Comparison of ENCODE assay signal across 12 cellular contexts in the genomic region with DNA sequence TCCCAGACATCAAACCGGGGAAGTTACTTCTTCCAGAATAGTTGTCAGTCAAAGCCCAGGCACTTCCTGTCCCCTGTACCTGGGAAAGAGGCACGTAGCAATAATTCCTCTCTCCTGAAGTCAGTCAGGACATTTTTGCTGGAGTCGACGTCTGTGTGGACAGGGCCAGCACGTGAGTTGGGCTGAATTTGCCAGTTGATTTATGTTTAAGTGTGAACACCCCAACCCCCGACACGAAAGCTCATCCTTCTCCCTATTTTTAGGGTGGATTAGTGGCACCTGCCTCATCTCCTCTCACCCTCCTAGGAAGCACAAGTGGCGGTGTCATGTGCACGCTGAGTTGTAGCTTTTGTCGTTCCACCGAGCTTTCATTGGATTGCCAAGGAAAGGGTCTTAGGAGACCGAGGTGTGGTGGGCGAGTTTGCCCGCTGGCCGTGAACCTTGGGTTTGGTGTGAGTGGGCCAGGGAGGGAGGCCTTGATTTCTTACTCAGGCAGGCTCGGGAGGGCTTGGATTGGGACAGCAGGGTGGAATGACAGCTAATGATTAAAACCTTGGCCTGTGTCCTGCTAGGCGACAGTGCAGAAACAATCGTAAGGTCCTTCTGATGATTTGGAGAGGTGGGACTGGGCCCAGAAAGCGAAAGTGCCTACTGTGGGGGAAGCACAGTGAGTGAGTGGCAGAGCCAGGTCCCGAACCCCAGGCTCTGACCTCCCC.
DNase-seq lines count a peak whose midpoint lies in the region; ATAC-seq and TF ChIP-seq lines count a peak whose summit lies in the region.
"Had no signal": no experiment of that assay in that cellular context is flagged by ENCODE, and none has a peak within 500 bp of the region (broad histone marks: within the 10 kb centered on the region; RNA-seq: fewer than 3 reads in every experiment).

No MANE protein-coding gene starts in this region.

- no peaks in the 10 kb centered on the region; the same call in 2 of the 3 replicates for H3K9me3 Mint-ChIP-seq in GM23338
- no peaks in the 10 kb centered on the region for H3K9me3 Mint-ChIP-seq in activated naive CD8-positive, alpha-beta T cell treated with anti-CD3 and anti-CD28 coated beads for 36 hours

- WGBS in psoas muscle, 3 donors, result 23 to 35% (median 23%) methylated on average over 20 of the region's 20 CpGs

- peak overlapping the region; percentile 95 for H3K4me2 ChIP-seq in GM23338

- no peak for ATAC-seq in GM23338
- ATAC-seq in psoas muscle, result peak; percentile 46 to 75 (median 58)

- no peaks in the 10 kb centered on the region for H3K79me2 ChIP-seq in GM23338 (replicated peaks; ENCODE audit: insufficient read depth)

- H3K36me3 ChIP-seq in GM23338 (ENCODE audit: insufficient read depth) (no peaks in the 10 kb centered on the region), psoas muscle (ENCODE audit: insufficient read depth in 1 of 2, low read depth in 1 of 2) (peaks cover 0 to 25% of the 10 kb centered on the region in 2 donors)

- no peaks in the 10 kb centered on the region for H3K27me3 ChIP-seq in GM23338 (ENCODE audit: insufficient read depth)
- no peaks in the 10 kb centered on the region for H3K27me3 ChIP-seq in psoas muscle (ENCODE audit: insufficient read depth in 3 of 3, low read length in 2 of 3)

- DNase-seq in GM23338 (ENCODE audit: low spot score) (no peak), islet precursor cell (peak; percentile 71), psoas muscle (peak in 1 of 2 donors; percentile 72), KG1 (lab: John Stamatoyannopoulos, UW) (no peak), NCI-H1417 (lab: John Stamatoyannopoulos, UW) (no peak)
- DNase-seq in activated naive CD8-positive, alpha-beta T cell treated with anti-CD3 and anti-CD28 coated beads for 36 hours, result no peak
- DNase-seq in activated effector memory CD4-positive, alpha-beta T cell treated with Interleukin-2 at 50 U/mL for 16 hours, result no peak
- DNase-seq in effector CD8-positive, alpha-beta T cell (lab: John Stamatoyannopoulos, UW), result no peak
- DNase-seq: activated CD8-positive, alpha-beta memory T cell treated with anti-CD3 and anti-CD28 coated beads, Interleukin-2, amount 50 U/mL, for 4 hours; KBM-7; NCI-H526 treated with DMSO at 0.1 percent for 48 hours; SW 1271 had no signal

- H3K4me1 Mint-ChIP-seq in GM23338, result peaks cover 32% of the 10 kb centered on the region
- H3K4me1 Mint-ChIP-seq in activated naive CD8-positive, alpha-beta T cell treated with anti-CD3 and anti-CD28 coated beads for 36 hours, result peaks cover 16% of the 10 kb centered on the region

- H3K9me3 ChIP-seq in psoas muscle, result no peaks in the 10 kb centered on the region

- H4K20me1 ChIP-seq in GM23338 (replicated peaks; ENCODE audit: insufficient read depth), result no peaks in the 10 kb centered on the region; the same call in 1 of the 2 replicates

- peak overlapping the region; percentile 80 for H3K4me3 Mint-ChIP-seq in GM23338
- peak overlapping the region; percentile 77 for H3K4me3 Mint-ChIP-seq in activated naive CD8-positive, alpha-beta T cell treated with anti-CD3 and anti-CD28 coated beads for 36 hours

- peaks cover 4% of the 10 kb centered on the region for H3K27me3 Mint-ChIP-seq in GM23338 (ENCODE audit: insufficient read depth, low read depth, poor library complexity)
- H3K27me3 Mint-ChIP-seq in activated naive CD8-positive, alpha-beta T cell treated with anti-CD3 and anti-CD28 coated beads for 36 hours, result no peaks in the 10 kb centered on the region

- H3K27ac Mint-ChIP-seq in GM23338, result no peak overlapping the region
- H3K27ac Mint-ChIP-seq in activated naive CD8-positive, alpha-beta T cell treated with anti-CD3 and anti-CD28 coated beads for 36 hours, result no peak overlapping the region

- peaks cover 2% of the 10 kb centered on the region; the same call in 1 of the 2 replicates for H3F3A ChIP-seq in GM23338 (replicated peaks; ENCODE audit: low read depth)

- peak overlapping the region; percentile 86; the same call in 1 of the 2 replicates for H3K4me3 ChIP-seq in GM23338
- peak overlapping the region; percentile 77 for H3K4me3 ChIP-seq in psoas muscle

- H3K4me1 ChIP-seq in GM23338 (ENCODE audit: insufficient read depth), result peaks cover 21% of the 10 kb centered on the region
- peaks cover 12% of the 10 kb centered on the region for H3K4me1 ChIP-seq in psoas muscle

- H3K27ac ChIP-seq in GM23338 (ENCODE audit: low read depth), result no peak overlapping the region
- peak overlapping the region; percentile 86 for H3K27ac ChIP-seq in psoas muscle

- TF ChIP-seq CTCF in GM23338 (conservative IDR thresholded peaks at IDR 0.05; ENCODE audit: low read depth in 2 of 2) (no peak), psoas muscle (IDR thresholded peaks at IDR 0.05) (no peak)

- H3K9me2 ChIP-seq in GM23338 (ENCODE audit: insufficient read depth), result no peaks in the 10 kb centered on the region

- no peaks in the 10 kb centered on the region for H3K36me3 Mint-ChIP-seq in GM23338 (ENCODE audit: low read depth)
- H3K36me3 Mint-ChIP-seq in activated naive CD8-positive, alpha-beta T cell treated with anti-CD3 and anti-CD28 coated beads for 36 hours, result peaks cover 2% of the 10 kb centered on the region

- intact Hi-C loops in psoas muscle (cut with DNase I), result no loop called here

- H2AFZ ChIP-seq in GM23338, result no peak overlapping the region

TF ChIP-seq in GM23338, 12 proteins besides CTCF, POLR2A, EP300 and RAD21 (continues in another document):
- TF ChIP-seq, protein P1, sequence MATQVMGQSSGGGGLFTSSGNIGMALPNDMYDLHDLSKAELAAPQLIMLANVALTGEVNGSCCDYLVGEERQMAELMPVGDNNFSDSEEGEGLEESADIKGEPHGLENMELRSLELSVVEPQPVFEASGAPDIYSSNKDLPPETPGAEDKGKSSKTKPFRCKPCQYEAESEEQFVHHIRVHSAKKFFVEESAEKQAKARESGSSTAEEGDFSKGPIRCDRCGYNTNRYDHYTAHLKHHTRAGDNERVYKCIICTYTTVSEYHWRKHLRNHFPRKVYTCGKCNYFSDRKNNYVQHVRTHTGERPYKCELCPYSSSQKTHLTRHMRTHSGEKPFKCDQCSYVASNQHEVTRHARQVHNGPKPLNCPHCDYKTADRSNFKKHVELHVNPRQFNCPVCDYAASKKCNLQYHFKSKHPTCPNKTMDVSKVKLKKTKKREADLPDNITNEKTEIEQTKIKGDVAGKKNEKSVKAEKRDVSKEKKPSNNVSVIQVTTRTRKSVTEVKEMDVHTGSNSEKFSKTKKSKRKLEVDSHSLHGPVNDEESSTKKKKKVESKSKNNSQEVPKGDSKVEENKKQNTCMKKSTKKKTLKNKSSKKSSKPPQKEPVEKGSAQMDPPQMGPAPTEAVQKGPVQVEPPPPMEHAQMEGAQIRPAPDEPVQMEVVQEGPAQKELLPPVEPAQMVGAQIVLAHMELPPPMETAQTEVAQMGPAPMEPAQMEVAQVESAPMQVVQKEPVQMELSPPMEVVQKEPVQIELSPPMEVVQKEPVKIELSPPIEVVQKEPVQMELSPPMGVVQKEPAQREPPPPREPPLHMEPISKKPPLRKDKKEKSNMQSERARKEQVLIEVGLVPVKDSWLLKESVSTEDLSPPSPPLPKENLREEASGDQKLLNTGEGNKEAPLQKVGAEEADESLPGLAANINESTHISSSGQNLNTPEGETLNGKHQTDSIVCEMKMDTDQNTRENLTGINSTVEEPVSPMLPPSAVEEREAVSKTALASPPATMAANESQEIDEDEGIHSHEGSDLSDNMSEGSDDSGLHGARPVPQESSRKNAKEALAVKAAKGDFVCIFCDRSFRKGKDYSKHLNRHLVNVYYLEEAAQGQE (IDR thresholded peaks at IDR 0.05; ENCODE audit: unreplicated experiment), result no peak
